8 cellular contexts compared by ENCODE assay signal in genomic region chr22:46815896-46816721, GRCh38. TPM values are rescaled to one million over a fixed set of nuclear protein-coding genes. Genes with fewer than 3 reads are reported as not detected.
DNase-seq lines count a peak whose midpoint lies in the region; ATAC-seq and TF ChIP-seq lines count a peak whose summit lies in the region.

No MANE protein-coding gene starts in this region.

- TF ChIP-seq CTCF in RWPE1 (conservative IDR thresholded peaks at IDR 0.05; ENCODE audit: low read depth): no peak
- TF ChIP-seq CTCF in fibroblast of the aortic adventitia (IDR thresholded peaks at IDR 0.05; ENCODE audit: insufficient read depth, low read length): no peak
- TF ChIP-seq CTCF in sigmoid colon (IDR thresholded peaks at IDR 0.05): no peak

- no peak overlapping the region for H3K4me3 ChIP-seq in GM23248
- no peak overlapping the region for H3K4me3 ChIP-seq in fibroblast of the aortic adventitia (ENCODE audit: low read depth, low read length)
- no peak overlapping the region for H3K4me3 ChIP-seq in skeletal muscle satellite cell (ENCODE audit: low read length)
- no peak overlapping the region for H3K4me3 ChIP-seq in sigmoid colon

- H3K27me3 ChIP-seq in GM23248 (replicated peaks; ENCODE audit: insufficient read depth): no peaks in the 10 kb centered on the region
- H3K27me3 ChIP-seq in skeletal muscle satellite cell (ENCODE audit: control insufficient read depth, insufficient read depth, low read length): no peaks in the 10 kb centered on the region
- H3K27me3 ChIP-seq in sigmoid colon: no peaks in the 10 kb centered on the region

- peaks cover 47% of the 10 kb centered on the region for H3K79me2 ChIP-seq in GM23248 (ENCODE audit: insufficient read depth)

- no peak for ATAC-seq in GM19467 (IDR thresholded peaks at IDR 0.05; ENCODE audit: unreplicated experiment)

- DNase-seq in GM23248: peak; percentile 71
- DNase-seq in RWPE1 (ENCODE audit: low spot score): no peak
- DNase-seq in fibroblast of the aortic adventitia (ENCODE audit: low read depth): peak; percentile 73
- DNase-seq in HK-2 (ENCODE audit: unreplicated experiment): no peak
- no peak for DNase-seq in sigmoid colon
- DNase-seq in stimulated activated CD4-positive, alpha-beta T cell treated with anti-CD3 and anti-CD28 coated beads, Interleukin-4, amount 100 ng/mL, for 4 hours: no peak

- intact Hi-C loops in sigmoid colon (cut with DNase I): no loop called here

- POLR2A ChIA-PET in RWPE1 (lab: Yijun Ruan, JAX; ENCODE audit: low non-redundant PET): no interaction called here

- no peaks in the 10 kb centered on the region for H3K9me3 ChIP-seq in GM23248 (ENCODE audit: low read depth)
- no peaks in the 10 kb centered on the region for H3K9me3 ChIP-seq in skeletal muscle satellite cell (replicated peaks; ENCODE audit: low read length)
- H3K9me3 ChIP-seq in sigmoid colon: no peaks in the 10 kb centered on the region

- H3K27ac ChIP-seq in GM23248 (peak overlapping the region; percentile 58), RWPE1 (peak overlapping the region; percentile 60), sigmoid colon (no peak overlapping the region)

- 26 to 35% methylated on average over 13 to 15 of the region's 15 CpGs for WGBS in GM23248 (ENCODE audit: low coverage in 1 of 2, low lambda C conversion rate in 2 of 2, missing lambda C conversion rate in 2 of 2), 2 experiments
- WGBS in sigmoid colon, 2 donors: 64 to 73% methylated on average over 15 of the region's 15 CpGs

- no peak overlapping the region for H2AFZ ChIP-seq in GM23248

- no peak for TF ChIP-seq POLR2A in sigmoid colon (IDR thresholded peaks at IDR 0.05)

- in situ Hi-C loops in GM23248 (cut with MboI): no loop called here

- H3K9me2 ChIP-seq in GM23248 (ENCODE audit: insufficient read depth): no peaks in the 10 kb centered on the region

- peak overlapping the region; percentile 34 for H3K4me2 ChIP-seq in GM23248 (ENCODE audit: unreplicated experiment)
- peak overlapping the region; percentile 30 for H3K4me2 ChIP-seq in skeletal muscle satellite cell (ENCODE audit: low read length)

- peaks cover 27% of the 10 kb centered on the region for H3K4me1 ChIP-seq in GM23248 (ENCODE audit: insufficient read depth)
- peaks cover 19% of the 10 kb centered on the region for H3K4me1 ChIP-seq in skeletal muscle satellite cell (ENCODE audit: control insufficient read depth, insufficient read depth, low read length)
- peaks cover 0 to 28% (median 23%) of the 10 kb centered on the region in 4 donors for H3K4me1 ChIP-seq in sigmoid colon

- H3K36me3 ChIP-seq in GM23248 (ENCODE audit: low read depth): no peaks in the 10 kb centered on the region
- H3K36me3 ChIP-seq in skeletal muscle satellite cell (ENCODE audit: insufficient read depth, low read length): no peaks in the 10 kb centered on the region
- no peaks in the 10 kb centered on the region for H3K36me3 ChIP-seq in sigmoid colon

- H3K9ac ChIP-seq in GM23248: peak overlapping the region; percentile 52
- H3K9ac ChIP-seq in skeletal muscle satellite cell (ENCODE audit: low read depth, low read length): no peak overlapping the region

- peaks cover 16% of the 10 kb centered on the region for H4K20me1 ChIP-seq in GM23248 (ENCODE audit: insufficient read depth)

- no peak for TF ChIP-seq EP300 in sigmoid colon (IDR thresholded peaks at IDR 0.05)

- CTCF ChIA-PET in RWPE1 (lab: Yijun Ruan, JAX): no interaction called here

- H3F3A ChIP-seq in GM23248 (ENCODE audit: insufficient read depth): peaks cover 25% of the 10 kb centered on the region

RNA-seq across cellular contexts. Expression of gene TBC1D22A, which starts 53.7 kb away (rescaled TPM):
- 12.3 and 13.3 TPM in 2 replicates for total RNA-seq in GM23248 (2014; rRNA removed; shearing (Covaris generic))
- 16.9 and 17.9 TPM in 2 replicates for polyA plus RNA-seq in GM23248 (2016; fragmentation: Nextera tagmentation; extraction: Ambion mirVana)
- 12.7 and 13.8 TPM in 2 replicates for total RNA-seq in fibroblast of the aortic adventitia (ENCODE audit: low replicate concordance)
- 10.7 and 12.2 TPM in 2 replicates for total RNA-seq in skeletal muscle satellite cell (2012; rRNA removed)
- 10 to 100 TPM; 13.6 to 14.3 (median 13.8) TPM for total RNA-seq in sigmoid colon
- polyA plus RNA-seq in sigmoid colon: 10 to 100 TPM; 19.2 to 34.6 (median 19.4) TPM

Comparison
In these comparisons a context has a peak if more than half of its experiments do, and no peak if none do; other contexts are left out.
1. DNase-seq: peak in GM23248 (single experiment) and fibroblast of the aortic adventitia (single experiment); none in RWPE1 (single experiment), HK-2 (single experiment), sigmoid colon (single experiment) and stimulated activated CD4-positive, alpha-beta T cell treated with anti-CD3 and anti-CD28 coated beads, Interleukin-4, amount 100 ng/mL, for 4 hours (0 of 2).
2. H3K27ac ChIP-seq: peak in GM23248 (single experiment) and RWPE1 (single experiment); none in sigmoid colon (0 of 4).